ENCODE assay signal across 20 cellular contexts in the genomic region with DNA sequence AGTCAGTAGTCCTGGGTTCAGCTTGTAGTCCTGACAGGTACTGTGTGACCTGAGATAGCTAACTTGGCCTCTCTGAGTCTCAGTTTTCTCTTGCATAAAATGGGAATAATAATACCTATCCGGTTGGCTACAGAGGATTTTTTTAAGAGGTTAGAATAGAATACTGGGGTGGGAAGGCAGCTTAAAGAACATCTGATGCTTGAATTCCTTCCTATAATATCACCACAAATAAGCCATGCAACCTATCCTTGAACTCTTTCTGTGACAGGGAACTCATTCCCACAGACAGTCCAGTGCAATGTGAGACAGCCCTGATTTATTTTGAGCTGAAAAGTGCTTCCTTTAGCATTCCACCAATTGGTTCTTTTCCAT.
A peak's percentile ranks its signal among the peaks of the same experiment; 100 is the strongest.
DNase-seq lines count a peak whose midpoint lies in the region; ATAC-seq and TF ChIP-seq lines count a peak whose summit lies in the region.
"Had no signal": no experiment of that assay in that cellular context is flagged by ENCODE, and none has a peak within 500 bp of the region (broad histone marks: within the 10 kb centered on the region; RNA-seq: fewer than 3 reads in every experiment).

No MANE protein-coding gene starts in this region.

- no TSS peak for BruUV-seq in Calu3 (replicated peaks; lab: Mats Ljungman, UMichigan)

- CTCF ChIA-PET in Calu3 (lab: Charles Lee), result interaction anchor here (0.6 to 1.6 kb wide), 5 partner anchors 16 to 123 kb away, joined by 3 to 5 read pairs (median 3); no protein-coding TSS in a partner anchor

- H3K27me3 ChIP-seq in adipocyte (replicated peaks; ENCODE audit: control insufficient read depth, insufficient read depth, low read length) (no peaks in the 10 kb centered on the region), smooth muscle cell (ENCODE audit: low read depth) (no peaks in the 10 kb centered on the region)
- H3K27me3 ChIP-seq: BLaER1, transverse colon had no signal

- WGBS in smooth muscle cell (ENCODE audit: low lambda C conversion rate), result 90% methylated on average over 1 of the region's 1 CpG

- no peak for ATAC-seq in HG02885 (IDR thresholded peaks at IDR 0.05; ENCODE audit: poor library complexity, unreplicated experiment)
- ATAC-seq: activated CD4-positive, CD25-positive, alpha-beta regulatory T cell treated with anti-CD3 and anti-CD28 coated beads, Interleukin-2, amount 50 U/mL, for 24 hours; left lobe of liver; natural killer cell; T-helper 17 cell had no signal

- H3K4me1 Mint-ChIP-seq in Calu3 (ENCODE audit: low read depth, unreplicated experiment), result peaks cover 46% of the 10 kb centered on the region
- H3K4me1 Mint-ChIP-seq: T-helper 17 cell had no signal

- intact Hi-C loops in Calu3 (cut with micrococcal nuclease; ENCODE audit: unreplicated experiment), result loop anchor here (5.0 kb wide), 1 partner anchor 38 kb away; no protein-coding TSS in a partner anchor

- peak overlapping the region; percentile 71 for H3K27ac Mint-ChIP-seq in Calu3 (ENCODE audit: unreplicated experiment)
- H3K27ac Mint-ChIP-seq: activated naive CD8-positive, alpha-beta T cell; T-helper 17 cell had no signal

- no peaks in the 10 kb centered on the region for H3F3A ChIP-seq in smooth muscle cell (ENCODE audit: low read depth)

- in situ Hi-C loops in ACHN (cut with HindIII; ENCODE audit: low pct_ligation_motif_present, low pct_unique_long_range_greater_than_20kb, low sequenced_read_pairs), result no loop called here

- DNase-seq in Calu3 (no peak), adipocyte (ENCODE audit: low read depth) (no peak), iris pigment epithelial cell (ENCODE audit: low read depth) (peak; percentile 69), smooth muscle cell (lab: John Stamatoyannopoulos, UW; ENCODE audit: unreplicated experiment) (no peak), ACHN (no peak), glomerular visceral epithelial cell (ENCODE audit: extremely low spot score) (no peak)
- DNase-seq in activated CD8-positive, alpha-beta memory T cell treated with anti-CD3 and anti-CD28 coated beads, Interleukin-2, amount 50 U/mL, for 4 hours, result no peak
- DNase-seq: activated CD8-positive, alpha-beta memory T cell treated with anti-CD3 and anti-CD28 coated beads, Interleukin-2, amount 50 U/mL, for 48 hours; hypothalamus; natural killer cell; RPMI8226; stimulated activated CD4-positive, alpha-beta T cell treated with anti-CD3 and anti-CD28 coated beads, Interleukin-2, amount 100 ng/mL, for 48 hours; T-helper 17 cell; transverse colon had no signal

- peak overlapping the region; percentile 84 for H3K27ac ChIP-seq in smooth muscle cell (ENCODE audit: low read depth)
- H3K27ac ChIP-seq: BLaER1 had no signal

- H3K4me3 ChIP-seq in adipocyte (ENCODE audit: low read length) (no peak overlapping the region), smooth muscle cell (no peak overlapping the region)
- H3K4me3 ChIP-seq: BLaER1, transverse colon had no signal

- TF ChIP-seq CTCF in Calu3 (IDR thresholded peaks at IDR 0.05; ENCODE audit: unreplicated experiment), result no peak
- no peak for TF ChIP-seq CTCF in smooth muscle cell (IDR thresholded peaks at IDR 0.05; ENCODE audit: borderline replicate concordance, insufficient read depth, poor library complexity, severe bottlenecking)

- H3K79me2 ChIP-seq in smooth muscle cell (ENCODE audit: low read depth), result no peaks in the 10 kb centered on the region

- H3K36me3 ChIP-seq in adipocyte (ENCODE audit: control insufficient read depth, insufficient read depth, low read length, severe bottlenecking) (no peaks in the 10 kb centered on the region), smooth muscle cell (ENCODE audit: low read depth) (no peaks in the 10 kb centered on the region)
- H3K36me3 ChIP-seq: BLaER1, transverse colon had no signal

- H3K4me3 Mint-ChIP-seq in Calu3 (ENCODE audit: low read depth, unreplicated experiment), result no peak overlapping the region
- H3K4me3 Mint-ChIP-seq: activated naive CD8-positive, alpha-beta T cell; central memory CD8-positive, alpha-beta T cell; T-helper 17 cell had no signal

- H2AFZ ChIP-seq in smooth muscle cell (ENCODE audit: low read depth), result no peak overlapping the region

- no peaks in the 10 kb centered on the region for H3K27me3 Mint-ChIP-seq in Calu3 (ENCODE audit: unreplicated experiment)
- H3K27me3 Mint-ChIP-seq: activated naive CD8-positive, alpha-beta T cell; central memory CD8-positive, alpha-beta T cell; T-helper 17 cell had no signal

- H3K4me2 ChIP-seq in smooth muscle cell, result peak overlapping the region; percentile 40
- H3K4me2 ChIP-seq: BLaER1 had no signal

- H3K4me1 ChIP-seq in adipocyte (ENCODE audit: control insufficient read depth, insufficient read depth, low read length) (peaks cover 52% of the 10 kb centered on the region), smooth muscle cell (ENCODE audit: low read depth) (no peaks in the 10 kb centered on the region)
- H3K4me1 ChIP-seq: BLaER1, transverse colon had no signal

- H3K9me3 Mint-ChIP-seq in Calu3 (ENCODE audit: low read depth, unreplicated experiment), result no peaks in the 10 kb centered on the region
- H3K9me3 Mint-ChIP-seq: central memory CD8-positive, alpha-beta T cell; natural killer cell had no signal

- H4K20me1 ChIP-seq in smooth muscle cell (ENCODE audit: low read depth), result no peaks in the 10 kb centered on the region
- H4K20me1 ChIP-seq: BLaER1 had no signal

- no peaks in the 10 kb centered on the region for H3K9me3 ChIP-seq in adipocyte (ENCODE audit: control insufficient read depth, low read length)
- no peaks in the 10 kb centered on the region for H3K9me3 ChIP-seq in smooth muscle cell (replicated peaks; ENCODE audit: low read depth)
- H3K9me3 ChIP-seq: BLaER1, transverse colon had no signal

- no peaks in the 10 kb centered on the region for H3K36me3 Mint-ChIP-seq in Calu3 (ENCODE audit: insufficient read depth, unreplicated experiment)
- H3K36me3 Mint-ChIP-seq: activated naive CD8-positive, alpha-beta T cell had no signal

- H3K9ac ChIP-seq in adipocyte (ENCODE audit: low read length) (peak overlapping the region; percentile 63), smooth muscle cell (ENCODE audit: low read depth) (peak overlapping the region; percentile 35)
- H3K9ac ChIP-seq: BLaER1 had no signal
